ENCODE assay signal across 19 cellular contexts in genomic region chr17:30449480-30449879, GRCh38. TPM values are rescaled to one million over a fixed set of nuclear protein-coding genes. Genes with fewer than 3 reads are reported as not detected.
DNase-seq lines count a peak whose midpoint lies in the region; ATAC-seq, FAIRE-seq and TF ChIP-seq lines count a peak whose summit lies in the region.
"Had no signal": no experiment of that assay in that cellular context is flagged by ENCODE, and none has a peak within 500 bp of the region (broad histone marks: within the 10 kb centered on the region; RNA-seq: fewer than 3 reads in every experiment).

No MANE protein-coding gene starts in this region.

- POLR2A ChIA-PET in naive thymus-derived CD4-positive, alpha-beta T cell (lab: Charles Lee): no interaction called here

- no peak overlapping the region for H3K4me3 Mint-ChIP-seq in naive thymus-derived CD4-positive, alpha-beta T cell
- H3K4me3 Mint-ChIP-seq: activated T-cell treated with anti-CD3 and anti-CD28 coated beads, Interleukin-2, amount 50 U/mL, for 72 hours had no signal

- H3K4me1 Mint-ChIP-seq in naive thymus-derived CD4-positive, alpha-beta T cell: peaks cover 0 to 11% (median 3%) of the 10 kb centered on the region in 7 donors

- H3K27ac ChIP-seq in kidney (ENCODE audit: low read depth in 2 of 2, low read length in 2 of 2) (no peak overlapping the region), left lung (no peak overlapping the region)
- no peak overlapping the region for H3K27ac ChIP-seq in naive thymus-derived CD4-positive, alpha-beta T cell (ENCODE audit: low read depth, low read length)
- H3K27ac ChIP-seq: neutrophil, skin epidermis, upper lobe of right lung had no signal

- no peaks in the 10 kb centered on the region for H3K27me3 ChIP-seq in left lung
- no peaks in the 10 kb centered on the region for H3K27me3 ChIP-seq in naive thymus-derived CD4-positive, alpha-beta T cell (ENCODE audit: control insufficient read depth in 2 of 2, insufficient read depth in 2 of 2, low read length in 2 of 2)
- H3K27me3 ChIP-seq: neutrophil, upper lobe of right lung had no signal

- intact Hi-C loops in kidney (cut with DNase I) (no loop called here), left lung (cut with DNase I) (no loop called here)
- intact Hi-C loops in naive thymus-derived CD4-positive, alpha-beta T cell (cut with micrococcal nuclease): no loop called here

- H3K4me3 ChIP-seq in AG10803 (ENCODE audit: low read length) (no peak overlapping the region), fibroblast of the aortic adventitia (ENCODE audit: low read depth, low read length) (no peak overlapping the region), kidney (ENCODE audit: low read length in 2 of 2) (no peak overlapping the region), left lung (no peak overlapping the region)
- H3K4me3 ChIP-seq in naive thymus-derived CD4-positive, alpha-beta T cell (ENCODE audit: low read length): no peak overlapping the region
- H3K4me3 ChIP-seq: GM12878, skin epidermis, upper lobe of right lung had no signal

- H3K9me3 Mint-ChIP-seq in naive thymus-derived CD4-positive, alpha-beta T cell: peaks cover 0 to 3% (median 0%) of the 10 kb centered on the region in 11 donors
- H3K9me3 Mint-ChIP-seq: activated T-cell treated with anti-CD3 and anti-CD28 coated beads, Interleukin-2, amount 50 U/mL, for 72 hours had no signal

- H3K36me3 ChIP-seq in kidney (ENCODE audit: control insufficient read depth in 1 of 2, insufficient read depth in 2 of 2, low read length in 2 of 2): peaks cover 0 to 2% of the 10 kb centered on the region in 2 donors
- H3K36me3 ChIP-seq in left lung: peaks cover 0 to 70% of the 10 kb centered on the region in 2 donors
- peaks cover 0 to 25% (median 0%) of the 10 kb centered on the region in 3 experiments for H3K36me3 ChIP-seq in naive thymus-derived CD4-positive, alpha-beta T cell (ENCODE audit: control insufficient read depth in 2 of 3, insufficient read depth in 3 of 3, low read length in 3 of 3)

- no peak for ATAC-seq in left lung
- no peak for ATAC-seq in naive thymus-derived CD4-positive, alpha-beta T cell
- ATAC-seq: activated T-cell treated with anti-CD3 and anti-CD28 coated beads, Interleukin-2, amount 50 U/mL, for 72 hours; esophagus mucosa; GM12878; Panc1; upper lobe of right lung had no signal

- peaks cover 5 to 64% (median 41%) of the 10 kb centered on the region in 5 donors for H3K36me3 Mint-ChIP-seq in naive thymus-derived CD4-positive, alpha-beta T cell

- no peak for TF ChIP-seq CTCF in AG10803 (conservative IDR thresholded peaks at IDR 0.05; ENCODE audit: low read length)
- TF ChIP-seq CTCF in fibroblast of the aortic adventitia (IDR thresholded peaks at IDR 0.05; ENCODE audit: insufficient read depth, low read length): no peak
- no peak for TF ChIP-seq CTCF in kidney (IDR thresholded peaks at IDR 0.05; ENCODE audit: borderline replicate concordance, extremely low read depth, insufficient read depth)
- no peak for TF ChIP-seq CTCF in left lung (IDR thresholded peaks at IDR 0.05)

- no peak for FAIRE-seq in kidney (lab: Jason Lieb, UNC)
- FAIRE-seq: GM12878 had no signal

- CTCF ChIA-PET in naive thymus-derived CD4-positive, alpha-beta T cell (lab: Charles Lee): no interaction called here

- H3K9ac ChIP-seq in kidney (ENCODE audit: low read length in 2 of 2): no peak overlapping the region

- no peak overlapping the region for H3K27ac Mint-ChIP-seq in naive thymus-derived CD4-positive, alpha-beta T cell
- H3K27ac Mint-ChIP-seq: activated T-cell treated with anti-CD3 and anti-CD28 coated beads, Interleukin-2, amount 50 U/mL, for 72 hours had no signal

- peak; percentile 49 for DNase-seq in AG10803 (ENCODE audit: low read depth)
- peak in 46 of 58 donors; percentile 1 to 76 (median 25) for DNase-seq in anterior cingulate cortex (lab: John Stamatoyannopoulos, UW)
- peak; percentile 71 for DNase-seq in fibroblast of the aortic adventitia (ENCODE audit: low read depth)
- DNase-seq in occipital lobe (lab: John Stamatoyannopoulos, UW): peak; percentile 9
- DNase-seq in kidney: no peak
- no peak for DNase-seq in cerebellar nuclear complex (lab: John Stamatoyannopoulos, UW)
- DNase-seq in left lung: no peak
- DNase-seq in naive thymus-derived CD4-positive, alpha-beta T cell: no peak
- DNase-seq: ACHN; activated CD4-positive, alpha-beta T cell treated with anti-CD3 and anti-CD28 coated beads, Interleukin-2, amount 50 U/mL, for 48 hours; activated T-cell treated with anti-CD3 and anti-CD28 coated beads, Interleukin-2, amount 50 U/mL, for 72 hours; H7; NCI-H2081 treated with DMSO at 0.1 percent for 48 hours; upper lobe of right lung had no signal

- H3K9me3 ChIP-seq in kidney (ENCODE audit: control insufficient read depth in 1 of 2, low read length in 2 of 2) (no peaks in the 10 kb centered on the region), left lung (peaks cover 0 to 8% of the 10 kb centered on the region in 2 donors)
- no peaks in the 10 kb centered on the region for H3K9me3 ChIP-seq in naive thymus-derived CD4-positive, alpha-beta T cell (ENCODE audit: control insufficient read depth in 2 of 3, low read length in 3 of 3)
- H3K9me3 ChIP-seq: neutrophil, upper lobe of right lung had no signal

- no peaks in the 10 kb centered on the region for H3K4me1 ChIP-seq in kidney (ENCODE audit: control insufficient read depth in 1 of 2, insufficient read depth in 1 of 2, low read depth in 1 of 2, low read length in 2 of 2)
- H3K4me1 ChIP-seq in left lung: no peaks in the 10 kb centered on the region
- no peaks in the 10 kb centered on the region for H3K4me1 ChIP-seq in naive thymus-derived CD4-positive, alpha-beta T cell (ENCODE audit: control insufficient read depth in 2 of 2, insufficient read depth in 2 of 2, low read length in 2 of 2)
- H3K4me1 ChIP-seq: upper lobe of right lung had no signal

- H3K27me3 Mint-ChIP-seq in naive thymus-derived CD4-positive, alpha-beta T cell: no peaks in the 10 kb centered on the region

RNA-seq across cellular contexts. Expression of gene GOSR1, which starts 27.7 kb away (rescaled TPM):
- 17.0 and 39.4 TPM in 2 replicates for total RNA-seq in fibroblast of the aortic adventitia (ENCODE audit: low replicate concordance)
- 27.9 TPM for total RNA-seq in occipital lobe
- total RNA-seq in kidney: 65.6 TPM
- polyA plus RNA-seq in kidney (ENCODE audit: insufficient read depth, low read depth, low replicate concordance): 16.8 TPM
- total RNA-seq in left lung: 10 to 100 TPM; 44.3 to 44.9 TPM
- 10 to 100 TPM; 45.1 to 70.8 (median 62.9) TPM for total RNA-seq in naive thymus-derived CD4-positive, alpha-beta T cell
- polyA plus RNA-seq in naive thymus-derived CD4-positive, alpha-beta T cell: 10 to 100 TPM; 59.9 to 67.4 TPM

Comparison
In these comparisons a context has a peak if more than half of its experiments do, and no peak if none do; other contexts are left out.
1. DNase-seq: peak in AG10803 (single experiment), anterior cingulate cortex (46 of 58), fibroblast of the aortic adventitia (single experiment) and occipital lobe (single experiment); none in kidney (single experiment), cerebellar nuclear complex (0 of 2), left lung (0 of 2) and naive thymus-derived CD4-positive, alpha-beta T cell (0 of 9).